ENCODE assay signal across 24 cellular contexts in genomic region chr4:154364012-154364863, GRCh38.
DNase-seq lines count a peak whose midpoint lies in the region; ATAC-seq and TF ChIP-seq lines count a peak whose summit lies in the region.
"Had no signal": no experiment of that assay in that cellular context is flagged by ENCODE, and none has a peak within 500 bp of the region (broad histone marks: within the 10 kb centered on the region; RNA-seq: fewer than 3 reads in every experiment).

No MANE protein-coding gene starts in this region.

- H3K27ac Mint-ChIP-seq in CD4-positive, alpha-beta memory T cell: peak overlapping the region in 1 of 7 donors; percentile 25
- H3K27ac Mint-ChIP-seq: CD4-positive, CD25-positive, alpha-beta regulatory T cell; immature natural killer cell; T-helper 17 cell had no signal

- peak overlapping the region; percentile 83 for H3K4me2 ChIP-seq in BLaER1
- H3K4me2 ChIP-seq: hepatocyte had no signal

- no peak for ATAC-seq in HG02678 (IDR thresholded peaks at IDR 0.05; ENCODE audit: unreplicated experiment)
- ATAC-seq: foreskin keratinocyte, T-helper 17 cell had no signal

- no peak for TF ChIP-seq POLR2A in sigmoid colon (IDR thresholded peaks at IDR 0.05)

- no peak for TF ChIP-seq EP300 in sigmoid colon (IDR thresholded peaks at IDR 0.05)

- no peaks in the 10 kb centered on the region for H4K20me1 ChIP-seq in BLaER1

- H3K9ac ChIP-seq in BLaER1: 0 out of 2 replicates have a peak overlapping the region, but pooled peaks have one; percentile 9

- POLR2A ChIA-PET in CD4-positive, alpha-beta memory T cell (lab: Charles Lee; ENCODE audit: partially characterized antibody): no interaction called here

- DNase-seq in ascending aorta (ENCODE audit: low spot score in 2 of 2) (peak in 1 of 2 donors; percentile 69), fibroblast of villous mesenchyme (ENCODE audit: low read depth) (peak; percentile 7), sigmoid colon (no peak), 8988T (no peak)
- DNase-seq in CD4-positive, alpha-beta memory T cell: no peak
- no peak for DNase-seq in activated naive CD4-positive, alpha-beta T cell (lab: John Stamatoyannopoulos, UW)
- DNase-seq: activated CD8-positive, alpha-beta memory T cell treated with anti-CD3 and anti-CD28 coated beads, Interleukin-2, amount 50 U/mL, for 48 hours; activated effector memory CD4-positive, alpha-beta T cell treated with anti-CD3 and anti-CD28 coated beads, Interleukin-2, amount 50 U/mL, for 16 hours; CD4-positive, CD25-positive, alpha-beta regulatory T cell; foreskin keratinocyte; GDM1; H7; immature natural killer cell; MG63; NCI-H1417 treated with DMSO at 0.1 percent for 48 hours; NCI-H446 treated with DMSO at 0.1 percent for 48 hours; retina; stomach; T-helper 17 cell had no signal

- no peak overlapping the region for H3K4me3 ChIP-seq in BLaER1
- H3K4me3 ChIP-seq in ascending aorta: peak overlapping the region in 1 of 2 donors; percentile 34
- H3K4me3 ChIP-seq in fibroblast of villous mesenchyme (ENCODE audit: low read depth, low read length): no peak overlapping the region
- H3K4me3 ChIP-seq in sigmoid colon: no peak overlapping the region
- H3K4me3 ChIP-seq in CD4-positive, alpha-beta memory T cell (ENCODE audit: low read length in 2 of 2): no peak overlapping the region
- H3K4me3 ChIP-seq: hepatocyte, MG63, SJSA1, stomach, vagina had no signal

- intact Hi-C loops in ascending aorta (cut with DNase I) (no loop called here), sigmoid colon (cut with DNase I) (no loop called here)
- intact Hi-C loops in CD4-positive, alpha-beta memory T cell (cut with micrococcal nuclease): no loop called here

- H3K4me1 ChIP-seq in BLaER1: peaks cover 90% of the 10 kb centered on the region
- peaks cover 0 to 10% of the 10 kb centered on the region in 2 donors for H3K4me1 ChIP-seq in ascending aorta
- peaks cover 0 to 46% (median 34%) of the 10 kb centered on the region in 4 donors for H3K4me1 ChIP-seq in sigmoid colon
- H3K4me1 ChIP-seq in CD4-positive, alpha-beta memory T cell (ENCODE audit: insufficient read depth, low read length): peaks cover 17% of the 10 kb centered on the region
- H3K4me1 ChIP-seq: foreskin keratinocyte, SJSA1, vagina had no signal

- TF ChIP-seq CTCF in ascending aorta (IDR thresholded peaks at IDR 0.05) (no peak), fibroblast of villous mesenchyme (IDR thresholded peaks at IDR 0.05; ENCODE audit: insufficient read depth, low read depth, low read length) (no peak), sigmoid colon (IDR thresholded peaks at IDR 0.05) (no peak)

- peak overlapping the region; percentile 93 for H3K27ac ChIP-seq in BLaER1
- H3K27ac ChIP-seq in ascending aorta: peak overlapping the region; percentile 61 to 72
- peak overlapping the region; percentile 49 to 67 (median 62) for H3K27ac ChIP-seq in sigmoid colon
- H3K27ac ChIP-seq in CD4-positive, alpha-beta memory T cell (ENCODE audit: low read depth, low read length): no peak overlapping the region
- H3K27ac ChIP-seq: foreskin keratinocyte, hepatocyte, SJSA1, vagina had no signal

- H3K27me3 Mint-ChIP-seq in CD4-positive, alpha-beta memory T cell: peaks cover 2 to 3% of the 10 kb centered on the region in 2 donors

- H3K27me3 ChIP-seq in BLaER1 (no peaks in the 10 kb centered on the region), ascending aorta (no peaks in the 10 kb centered on the region), sigmoid colon (no peaks in the 10 kb centered on the region)
- H3K27me3 ChIP-seq in CD4-positive, alpha-beta memory T cell (ENCODE audit: insufficient read depth, low read length): no peaks in the 10 kb centered on the region
- H3K27me3 ChIP-seq: foreskin keratinocyte, hepatocyte, MG63, SJSA1, stomach, vagina had no signal

- H3K9me3 ChIP-seq in BLaER1 (no peaks in the 10 kb centered on the region), ascending aorta (no peaks in the 10 kb centered on the region), sigmoid colon (no peaks in the 10 kb centered on the region)
- H3K9me3 ChIP-seq in CD4-positive, alpha-beta memory T cell (ENCODE audit: control insufficient read depth in 1 of 2, low read length in 2 of 2): no peaks in the 10 kb centered on the region
- H3K9me3 ChIP-seq: MG63, SJSA1, stomach, vagina had no signal

- CTCF ChIA-PET in CD4-positive, alpha-beta memory T cell (lab: Charles Lee; ENCODE audit: partially characterized antibody): no interaction called here

- peaks cover 12 to 24% (median 12%) of the 10 kb centered on the region in 4 donors for H3K4me1 Mint-ChIP-seq in CD4-positive, alpha-beta memory T cell

- no peak overlapping the region for H3K4me3 Mint-ChIP-seq in CD4-positive, alpha-beta memory T cell
- H3K4me3 Mint-ChIP-seq: CD4-positive, CD25-positive, alpha-beta regulatory T cell; immature natural killer cell; T-helper 17 cell had no signal

- no peaks in the 10 kb centered on the region for H3K36me3 Mint-ChIP-seq in CD4-positive, alpha-beta memory T cell
- H3K36me3 Mint-ChIP-seq: CD4-positive, CD25-positive, alpha-beta regulatory T cell; immature natural killer cell had no signal

- 76 to 82% methylated on average over 8 of the region's 8 CpGs for WGBS in sigmoid colon, 2 donors

- no peaks in the 10 kb centered on the region for H3K9me3 Mint-ChIP-seq in CD4-positive, alpha-beta memory T cell
- H3K9me3 Mint-ChIP-seq: CD4-positive, CD25-positive, alpha-beta regulatory T cell had no signal

- H3K36me3 ChIP-seq in BLaER1 (no peaks in the 10 kb centered on the region), ascending aorta (no peaks in the 10 kb centered on the region), sigmoid colon (no peaks in the 10 kb centered on the region)
- no peaks in the 10 kb centered on the region for H3K36me3 ChIP-seq in CD4-positive, alpha-beta memory T cell (ENCODE audit: insufficient read depth, low read length)
- H3K36me3 ChIP-seq: MG63, SJSA1, stomach, vagina had no signal
